In the genomic region with DNA sequence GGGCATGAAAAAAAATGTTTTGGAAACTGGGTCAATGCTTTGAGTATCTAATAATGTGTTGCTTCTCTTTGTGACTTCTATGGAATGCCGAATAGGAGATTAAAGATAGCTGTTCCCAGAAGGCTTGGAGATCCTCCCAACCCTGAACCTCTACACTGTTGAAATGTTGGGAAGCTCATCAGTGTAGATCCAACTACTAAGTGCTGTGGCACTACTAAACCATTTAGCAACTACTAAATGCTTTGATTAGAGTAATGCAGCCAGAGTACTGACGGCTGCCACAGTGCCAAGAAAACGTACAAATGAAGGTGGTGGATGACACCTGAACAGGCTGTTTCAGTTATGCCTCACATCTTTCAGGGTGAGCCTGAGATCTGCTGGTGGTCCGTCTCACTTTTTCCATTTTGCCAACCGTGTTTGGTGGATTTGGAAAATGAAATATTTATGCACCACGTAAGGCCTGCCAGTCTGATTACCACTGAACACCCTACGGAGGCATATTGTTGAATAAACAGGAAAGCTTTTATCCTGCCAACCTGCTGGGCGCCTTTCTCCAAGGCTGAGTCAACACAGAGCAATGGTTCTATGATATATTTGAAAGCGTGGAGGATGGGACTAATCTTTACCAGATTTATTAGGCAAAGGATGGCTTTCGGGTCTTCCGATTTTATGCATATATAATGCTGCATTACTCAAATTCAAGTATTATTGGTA, we compare ENCODE assay signal across 19 cellular contexts.
DNase-seq lines count a peak whose midpoint lies in the region; ATAC-seq and TF ChIP-seq lines count a peak whose summit lies in the region.
"Had no signal": no experiment of that assay in that cellular context is flagged by ENCODE, and none has a peak within 500 bp of the region (broad histone marks: within the 10 kb centered on the region; RNA-seq: fewer than 3 reads in every experiment).

No MANE protein-coding gene starts in this region.

- POLR2A ChIA-PET in MCF 10A (lab: Yijun Ruan, JAX) = no interaction called here

- no peak overlapping the region for H3K4me3 Mint-ChIP-seq in MCF 10A (ENCODE audit: unreplicated experiment)
- H3K4me3 Mint-ChIP-seq in stimulated activated effector memory CD8-positive, alpha-beta T cell treated with anti-CD3 and anti-CD28 coated beads, Interleukin-12 subunit alpha, Interleukin-12 subunit beta, amount 100 ng/mL, for 72 hours = no peak overlapping the region
- H3K4me3 Mint-ChIP-seq: dendritic cell treated with granulocyte-macrophage colony-stimulating factor and Interleukin-4, amounts not matched to agents 40 ng/mL and 50 ng/mL, for 4 days; neural progenitor cell had no signal

- WGBS in smooth muscle cell (ENCODE audit: low lambda C conversion rate) = 93% methylated on average over 11 of the region's 11 CpGs

- H4K20me1 ChIP-seq in smooth muscle cell (ENCODE audit: low read depth) = no peaks in the 10 kb centered on the region

- no peak for ATAC-seq in stimulated activated effector memory CD8-positive, alpha-beta T cell treated with anti-CD3 and anti-CD28 coated beads, Interleukin-12 subunit alpha, Interleukin-12 subunit beta, amount 100 ng/mL, for 72 hours

- H3K36me3 Mint-ChIP-seq in MCF 10A (ENCODE audit: insufficient read depth, unreplicated experiment) = no peaks in the 10 kb centered on the region
- no peaks in the 10 kb centered on the region for H3K36me3 Mint-ChIP-seq in stimulated activated effector memory CD8-positive, alpha-beta T cell treated with anti-CD3 and anti-CD28 coated beads, Interleukin-12 subunit alpha, Interleukin-12 subunit beta, amount 100 ng/mL, for 72 hours
- H3K36me3 Mint-ChIP-seq: neural progenitor cell had no signal

- H3K4me1 Mint-ChIP-seq in MCF 10A (ENCODE audit: insufficient read depth, unreplicated experiment) = no peaks in the 10 kb centered on the region
- H3K4me1 Mint-ChIP-seq in stimulated activated effector memory CD8-positive, alpha-beta T cell treated with anti-CD3 and anti-CD28 coated beads, Interleukin-12 subunit alpha, Interleukin-12 subunit beta, amount 100 ng/mL, for 72 hours = no peaks in the 10 kb centered on the region

- H3K79me2 ChIP-seq in smooth muscle cell (ENCODE audit: low read depth) = no peaks in the 10 kb centered on the region

- no peaks in the 10 kb centered on the region for H3K36me3 ChIP-seq in SK-N-MC (ENCODE audit: insufficient read depth, low read length)
- no peaks in the 10 kb centered on the region for H3K36me3 ChIP-seq in smooth muscle cell (ENCODE audit: low read depth)
- H3K36me3 ChIP-seq: heart right ventricle, neural progenitor cell, Peyer's patch, spleen had no signal

- H3K27me3 ChIP-seq in smooth muscle cell (ENCODE audit: low read depth) = no peaks in the 10 kb centered on the region
- H3K27me3 ChIP-seq: heart right ventricle, neural progenitor cell, Peyer's patch, spleen had no signal

- DNase-seq in NCI-H1694 (lab: John Stamatoyannopoulos, UW) (peak; percentile 15), NCI-H1694 treated with DMSO at 0.1 percent for 48 hours (lab: John Stamatoyannopoulos, UW) (no peak), NCI-H2029 treated with DMSO at 0.1 percent for 48 hours (lab: John Stamatoyannopoulos, UW) (peak; percentile 45), SK-N-MC (ENCODE audit: low read depth, low spot score) (peak; percentile 86), smooth muscle cell (lab: John Stamatoyannopoulos, UW; ENCODE audit: unreplicated experiment) (no peak), MCF 10A (ENCODE audit: unreplicated experiment) (no peak), Kasumi-1 (lab: John Stamatoyannopoulos, UW) (no peak)
- no peak for DNase-seq in stimulated activated effector memory CD8-positive, alpha-beta T cell treated with anti-CD3 and anti-CD28 coated beads, Interleukin-12 subunit alpha, Interleukin-12 subunit beta, amount 100 ng/mL, for 72 hours (ENCODE audit: low spot score in 2 of 2)
- DNase-seq: activated CD4-positive, alpha-beta T cell treated with anti-CD3 and anti-CD28 coated beads, Interleukin-2, amount 50 U/mL, for 48 hours; activated effector memory CD4-positive, alpha-beta T cell treated with anti-CD3 and anti-CD28 coated beads, Interleukin-2, amount 50 U/mL, for 16 hours; heart right ventricle; NCI-H2171; NCI-H82; Peyer's patch; SK-N-SH; spleen had no signal

- CTCF ChIA-PET in MCF 10A (lab: Yijun Ruan, JAX) = interaction anchor here (0.6 kb wide), 1 partner anchor 135 kb away, joined by 3 read pairs; no protein-coding TSS in a partner anchor

- H3K9me3 Mint-ChIP-seq in MCF 10A (ENCODE audit: unreplicated experiment) = no peaks in the 10 kb centered on the region
- H3K9me3 Mint-ChIP-seq in stimulated activated effector memory CD8-positive, alpha-beta T cell treated with anti-CD3 and anti-CD28 coated beads, Interleukin-12 subunit alpha, Interleukin-12 subunit beta, amount 100 ng/mL, for 72 hours = peaks cover 8% of the 10 kb centered on the region
- H3K9me3 Mint-ChIP-seq: dendritic cell treated with granulocyte-macrophage colony-stimulating factor and Interleukin-4, amounts not matched to agents 40 ng/mL and 50 ng/mL, for 4 days; neural progenitor cell had no signal

- no peak overlapping the region for H3K27ac ChIP-seq in SK-N-MC
- H3K27ac ChIP-seq in smooth muscle cell (ENCODE audit: low read depth) = no peak overlapping the region
- H3K27ac ChIP-seq: heart right ventricle, HL-60, neural progenitor cell, Peyer's patch, spleen had no signal

- no peaks in the 10 kb centered on the region; the same call in 1 of the 2 replicates for H3K9me3 ChIP-seq in SK-N-MC (ENCODE audit: low read depth, low read length)
- H3K9me3 ChIP-seq in smooth muscle cell (replicated peaks; ENCODE audit: low read depth) = no peaks in the 10 kb centered on the region
- H3K9me3 ChIP-seq: heart right ventricle, Peyer's patch, SK-N-SH, spleen had no signal

- H3K9ac ChIP-seq in SK-N-MC (ENCODE audit: insufficient read length) (no peak overlapping the region), smooth muscle cell (ENCODE audit: low read depth) (no peak overlapping the region)
- H3K9ac ChIP-seq: neural progenitor cell, SK-N-SH had no signal

- H3K4me3 ChIP-seq in SK-N-MC = peak overlapping the region; percentile 41
- no peak overlapping the region for H3K4me3 ChIP-seq in smooth muscle cell
- H3K4me3 ChIP-seq: heart right ventricle, neural progenitor cell, Peyer's patch, spleen had no signal

- no peak overlapping the region for H3K4me2 ChIP-seq in smooth muscle cell
- H3K4me2 ChIP-seq: neural progenitor cell, SK-N-SH had no signal

- H3K27ac Mint-ChIP-seq in MCF 10A (ENCODE audit: low read depth, unreplicated experiment) = no peak overlapping the region
- H3K27ac Mint-ChIP-seq in stimulated activated effector memory CD8-positive, alpha-beta T cell treated with anti-CD3 and anti-CD28 coated beads, Interleukin-12 subunit alpha, Interleukin-12 subunit beta, amount 100 ng/mL, for 72 hours = no peak overlapping the region
- H3K27ac Mint-ChIP-seq: dendritic cell treated with granulocyte-macrophage colony-stimulating factor and Interleukin-4, amounts not matched to agents 40 ng/mL and 50 ng/mL, for 4 days; neural progenitor cell had no signal

- H2AFZ ChIP-seq in smooth muscle cell (ENCODE audit: low read depth) = peak overlapping the region; percentile 43
- H2AFZ ChIP-seq: neural progenitor cell had no signal

- H3K4me1 ChIP-seq in smooth muscle cell (ENCODE audit: low read depth) = no peaks in the 10 kb centered on the region
- H3K4me1 ChIP-seq: heart right ventricle, neural progenitor cell, Peyer's patch, spleen had no signal

- no peaks in the 10 kb centered on the region for H3F3A ChIP-seq in smooth muscle cell (ENCODE audit: low read depth)

- H3K27me3 Mint-ChIP-seq in MCF 10A (ENCODE audit: insufficient read depth, unreplicated experiment) = no peaks in the 10 kb centered on the region
- H3K27me3 Mint-ChIP-seq: dendritic cell treated with granulocyte-macrophage colony-stimulating factor and Interleukin-4, amounts not matched to agents 40 ng/mL and 50 ng/mL, for 4 days had no signal

- TF ChIP-seq CTCF in smooth muscle cell (IDR thresholded peaks at IDR 0.05; ENCODE audit: borderline replicate concordance, insufficient read depth, poor library complexity, severe bottlenecking) = no peak
- no peak for TF ChIP-seq CTCF in MCF 10A (IDR thresholded peaks at IDR 0.05; ENCODE audit: unreplicated experiment)

- intact Hi-C loops in MCF 10A (cut with micrococcal nuclease) = no loop called here

- no TSS peak for BruUV-seq in MCF 10A (replicated peaks; lab: Mats Ljungman, UMichigan)

Comparison
In these comparisons a context has a peak if more than half of its experiments do, and no peak if none do; other contexts are left out.
1. DNase-seq: peak in NCI-H1694 (single experiment), NCI-H2029 treated with DMSO at 0.1 percent for 48 hours (single experiment) and SK-N-MC (single experiment); none in NCI-H1694 treated with DMSO at 0.1 percent for 48 hours (single experiment), smooth muscle cell (single experiment), MCF 10A (single experiment), Kasumi-1 (0 of 2) and stimulated activated effector memory CD8-positive, alpha-beta T cell treated with anti-CD3 and anti-CD28 coated beads, Interleukin-12 subunit alpha, Interleukin-12 subunit beta, amount 100 ng/mL, for 72 hours (0 of 2).